Comparison of ENCODE assay signal across 1 cellular context in the genomic region with DNA sequence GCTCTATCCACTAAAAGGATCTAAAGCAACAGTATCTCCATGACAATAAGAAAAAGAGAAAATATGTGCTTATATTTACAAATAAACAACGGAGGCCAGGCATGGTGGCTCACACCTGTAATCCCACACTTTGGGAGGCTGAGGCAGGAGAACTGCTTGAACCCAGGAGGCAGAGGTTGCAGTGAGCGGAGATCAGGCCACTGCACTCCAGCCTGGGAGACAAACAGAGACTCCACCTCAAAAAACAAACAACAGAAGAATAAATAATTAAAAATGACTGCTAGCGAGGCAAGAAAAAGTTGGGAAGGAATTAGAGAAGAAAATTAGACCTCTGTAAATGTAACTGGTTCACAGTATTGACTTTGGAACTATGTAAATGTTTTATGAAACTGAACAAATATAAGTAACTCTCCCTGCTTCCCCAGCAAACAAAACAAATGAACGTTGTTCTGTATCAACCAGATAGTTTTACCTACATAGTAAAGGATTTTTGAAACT.
TF ChIP-seq lines count a peak whose summit lies in the region.

No MANE protein-coding gene starts in this region.

TF ChIP-seq in HepG2, 621 proteins besides CTCF, POLR2A, EP300 and RAD21 (continued from another document and continues in another):
- TF ChIP-seq, protein P1, sequence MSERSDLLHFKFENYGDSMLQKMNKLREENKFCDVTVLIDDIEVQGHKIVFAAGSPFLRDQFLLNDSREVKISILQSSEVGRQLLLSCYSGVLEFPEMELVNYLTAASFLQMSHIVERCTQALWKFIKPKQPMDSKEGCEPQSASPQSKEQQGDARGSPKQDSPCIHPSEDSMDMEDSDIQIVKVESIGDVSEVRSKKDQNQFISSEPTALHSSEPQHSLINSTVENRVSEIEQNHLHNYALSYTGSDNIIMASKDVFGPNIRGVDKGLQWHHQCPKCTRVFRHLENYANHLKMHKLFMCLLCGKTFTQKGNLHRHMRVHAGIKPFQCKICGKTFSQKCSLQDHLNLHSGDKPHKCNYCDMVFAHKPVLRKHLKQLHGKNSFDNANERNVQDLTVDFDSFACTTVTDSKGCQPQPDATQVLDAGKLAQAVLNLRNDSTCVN (CRISPR knock-in tag; IDR thresholded peaks at IDR 0.05; ENCODE audit: borderline replicate concordance) = no peak
- TF ChIP-seq, protein P2, sequence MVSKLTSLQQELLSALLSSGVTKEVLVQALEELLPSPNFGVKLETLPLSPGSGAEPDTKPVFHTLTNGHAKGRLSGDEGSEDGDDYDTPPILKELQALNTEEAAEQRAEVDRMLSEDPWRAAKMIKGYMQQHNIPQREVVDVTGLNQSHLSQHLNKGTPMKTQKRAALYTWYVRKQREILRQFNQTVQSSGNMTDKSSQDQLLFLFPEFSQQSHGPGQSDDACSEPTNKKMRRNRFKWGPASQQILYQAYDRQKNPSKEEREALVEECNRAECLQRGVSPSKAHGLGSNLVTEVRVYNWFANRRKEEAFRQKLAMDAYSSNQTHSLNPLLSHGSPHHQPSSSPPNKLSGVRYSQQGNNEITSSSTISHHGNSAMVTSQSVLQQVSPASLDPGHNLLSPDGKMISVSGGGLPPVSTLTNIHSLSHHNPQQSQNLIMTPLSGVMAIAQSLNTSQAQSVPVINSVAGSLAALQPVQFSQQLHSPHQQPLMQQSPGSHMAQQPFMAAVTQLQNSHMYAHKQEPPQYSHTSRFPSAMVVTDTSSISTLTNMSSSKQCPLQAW (CRISPR knock-in tag; IDR thresholded peaks at IDR 0.05) = 0 out of 2 replicates have a peak, but pooled peaks have one; percentile 27
- TF ChIP-seq SMYD3 (CRISPR knock-in tag; IDR thresholded peaks at IDR 0.05) = peak; percentile 75
- peak; percentile 71; the same call in 1 of the 2 replicates for TF ChIP-seq SOX5 (CRISPR knock-in tag; IDR thresholded peaks at IDR 0.05; ENCODE audit: borderline replicate concordance)
- no peak for TF ChIP-seq EEA1 (CRISPR knock-in tag; IDR thresholded peaks at IDR 0.05; ENCODE audit: borderline replicate concordance)
- no peak for TF ChIP-seq ZNF543 (CRISPR knock-in tag; IDR thresholded peaks at IDR 0.05)
- TF ChIP-seq ZNF160 (CRISPR knock-in tag; IDR thresholded peaks at IDR 0.05) = no peak; the same call in 1 of the 2 replicates
- TF ChIP-seq, protein P3, sequence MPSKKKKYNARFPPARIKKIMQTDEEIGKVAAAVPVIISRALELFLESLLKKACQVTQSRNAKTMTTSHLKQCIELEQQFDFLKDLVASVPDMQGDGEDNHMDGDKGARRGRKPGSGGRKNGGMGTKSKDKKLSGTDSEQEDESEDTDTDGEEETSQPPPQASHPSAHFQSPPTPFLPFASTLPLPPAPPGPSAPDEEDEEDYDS (CRISPR knock-in tag; IDR thresholded peaks at IDR 0.05) = no peak
- TF ChIP-seq U2AF2 (IDR thresholded peaks at IDR 0.05; ENCODE audit: low read depth, low read length) = no peak
- TF ChIP-seq YEATS4 (CRISPR knock-in tag; IDR thresholded peaks at IDR 0.05; ENCODE audit: borderline replicate concordance) = no peak
- TF ChIP-seq, protein P4, sequence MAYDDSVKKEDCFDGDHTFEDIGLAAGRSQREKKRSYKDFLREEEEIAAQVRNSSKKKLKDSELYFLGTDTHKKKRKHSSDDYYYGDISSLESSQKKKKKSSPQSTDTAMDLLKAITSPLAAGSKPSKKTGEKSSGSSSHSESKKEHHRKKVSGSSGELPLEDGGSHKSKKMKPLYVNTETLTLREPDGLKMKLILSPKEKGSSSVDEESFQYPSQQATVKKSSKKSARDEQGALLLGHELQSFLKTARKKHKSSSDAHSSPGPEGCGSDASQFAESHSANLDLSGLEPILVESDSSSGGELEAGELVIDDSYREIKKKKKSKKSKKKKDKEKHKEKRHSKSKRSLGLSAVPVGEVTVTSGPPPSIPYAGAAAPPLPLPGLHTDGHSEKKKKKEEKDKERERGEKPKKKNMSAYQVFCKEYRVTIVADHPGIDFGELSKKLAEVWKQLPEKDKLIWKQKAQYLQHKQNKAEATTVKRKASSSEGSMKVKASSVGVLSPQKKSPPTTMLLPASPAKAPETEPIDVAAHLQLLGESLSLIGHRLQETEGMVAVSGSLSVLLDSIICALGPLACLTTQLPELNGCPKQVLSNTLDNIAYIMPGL (CRISPR knock-in tag; IDR thresholded peaks at IDR 0.05; ENCODE audit: borderline replicate concordance in 1 of 2, low read depth in 1 of 2) = peak in 1 of 2 experiments; percentile 43; a peak in 1 of 4 replicates
- TF ChIP-seq SIX4 (CRISPR knock-in tag; IDR thresholded peaks at IDR 0.05) = no peak
- TF ChIP-seq, protein P5, sequence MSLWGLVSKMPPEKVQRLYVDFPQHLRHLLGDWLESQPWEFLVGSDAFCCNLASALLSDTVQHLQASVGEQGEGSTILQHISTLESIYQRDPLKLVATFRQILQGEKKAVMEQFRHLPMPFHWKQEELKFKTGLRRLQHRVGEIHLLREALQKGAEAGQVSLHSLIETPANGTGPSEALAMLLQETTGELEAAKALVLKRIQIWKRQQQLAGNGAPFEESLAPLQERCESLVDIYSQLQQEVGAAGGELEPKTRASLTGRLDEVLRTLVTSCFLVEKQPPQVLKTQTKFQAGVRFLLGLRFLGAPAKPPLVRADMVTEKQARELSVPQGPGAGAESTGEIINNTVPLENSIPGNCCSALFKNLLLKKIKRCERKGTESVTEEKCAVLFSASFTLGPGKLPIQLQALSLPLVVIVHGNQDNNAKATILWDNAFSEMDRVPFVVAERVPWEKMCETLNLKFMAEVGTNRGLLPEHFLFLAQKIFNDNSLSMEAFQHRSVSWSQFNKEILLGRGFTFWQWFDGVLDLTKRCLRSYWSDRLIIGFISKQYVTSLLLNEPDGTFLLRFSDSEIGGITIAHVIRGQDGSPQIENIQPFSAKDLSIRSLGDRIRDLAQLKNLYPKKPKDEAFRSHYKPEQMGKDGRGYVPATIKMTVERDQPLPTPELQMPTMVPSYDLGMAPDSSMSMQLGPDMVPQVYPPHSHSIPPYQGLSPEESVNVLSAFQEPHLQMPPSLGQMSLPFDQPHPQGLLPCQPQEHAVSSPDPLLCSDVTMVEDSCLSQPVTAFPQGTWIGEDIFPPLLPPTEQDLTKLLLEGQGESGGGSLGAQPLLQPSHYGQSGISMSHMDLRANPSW (CRISPR knock-in tag; IDR thresholded peaks at IDR 0.05; ENCODE audit: borderline replicate concordance) = no peak
- TF ChIP-seq RBFOX2 (IDR thresholded peaks at IDR 0.05; ENCODE audit: low read depth, low read length) = 0 out of 2 replicates have a peak, but pooled peaks have one; percentile 23
- TF ChIP-seq TARDBP (CRISPR knock-in tag; IDR thresholded peaks at IDR 0.05) = no peak
- peak; percentile 88 for TF ChIP-seq SALL1 (CRISPR knock-in tag; IDR thresholded peaks at IDR 0.05)
- no peak for TF ChIP-seq ZFX (CRISPR knock-in tag; IDR thresholded peaks at IDR 0.05; ENCODE audit: low read depth)
- TF ChIP-seq, protein P6, sequence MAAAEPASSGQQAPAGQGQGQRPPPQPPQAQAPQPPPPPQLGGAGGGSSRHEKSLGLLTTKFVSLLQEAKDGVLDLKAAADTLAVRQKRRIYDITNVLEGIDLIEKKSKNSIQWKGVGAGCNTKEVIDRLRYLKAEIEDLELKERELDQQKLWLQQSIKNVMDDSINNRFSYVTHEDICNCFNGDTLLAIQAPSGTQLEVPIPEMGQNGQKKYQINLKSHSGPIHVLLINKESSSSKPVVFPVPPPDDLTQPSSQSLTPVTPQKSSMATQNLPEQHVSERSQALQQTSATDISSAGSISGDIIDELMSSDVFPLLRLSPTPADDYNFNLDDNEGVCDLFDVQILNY (CRISPR knock-in tag; conservative IDR thresholded peaks at IDR 0.05) = no peak
- TF ChIP-seq EHMT2 (IDR thresholded peaks at IDR 0.05; ENCODE audit: borderline replicate concordance, low read depth, low read length) = no peak
- no peak for TF ChIP-seq ZNF615 (CRISPR knock-in tag; IDR thresholded peaks at IDR 0.05; ENCODE audit: borderline replicate concordance)
- TF ChIP-seq ZNF678 (CRISPR knock-in tag; IDR thresholded peaks at IDR 0.05) = no peak
- no peak for TF ChIP-seq ZNF616 (CRISPR knock-in tag; IDR thresholded peaks at IDR 0.05; ENCODE audit: low read depth)
- TF ChIP-seq KLF16 (CRISPR knock-in tag; IDR thresholded peaks at IDR 0.05) = no peak
- TF ChIP-seq, protein P7, sequence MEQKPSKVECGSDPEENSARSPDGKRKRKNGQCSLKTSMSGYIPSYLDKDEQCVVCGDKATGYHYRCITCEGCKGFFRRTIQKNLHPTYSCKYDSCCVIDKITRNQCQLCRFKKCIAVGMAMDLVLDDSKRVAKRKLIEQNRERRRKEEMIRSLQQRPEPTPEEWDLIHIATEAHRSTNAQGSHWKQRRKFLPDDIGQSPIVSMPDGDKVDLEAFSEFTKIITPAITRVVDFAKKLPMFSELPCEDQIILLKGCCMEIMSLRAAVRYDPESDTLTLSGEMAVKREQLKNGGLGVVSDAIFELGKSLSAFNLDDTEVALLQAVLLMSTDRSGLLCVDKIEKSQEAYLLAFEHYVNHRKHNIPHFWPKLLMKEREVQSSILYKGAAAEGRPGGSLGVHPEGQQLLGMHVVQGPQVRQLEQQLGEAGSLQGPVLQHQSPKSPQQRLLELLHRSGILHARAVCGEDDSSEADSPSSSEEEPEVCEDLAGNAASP (CRISPR knock-in tag; IDR thresholded peaks at IDR 0.05; ENCODE audit: borderline replicate concordance) = 0 out of 2 replicates have a peak, but pooled peaks have one; percentile 14
- TF ChIP-seq ZKSCAN1 (IDR thresholded peaks at IDR 0.05; ENCODE audit: low read length) = no peak
- TF ChIP-seq ZNF367 (CRISPR knock-in tag; IDR thresholded peaks at IDR 0.05; ENCODE audit: borderline replicate concordance) = no peak
- peak; percentile 56; the same call in 1 of the 2 replicates for TF ChIP-seq RARA (CRISPR knock-in tag; IDR thresholded peaks at IDR 0.05)
- TF ChIP-seq, protein P8, sequence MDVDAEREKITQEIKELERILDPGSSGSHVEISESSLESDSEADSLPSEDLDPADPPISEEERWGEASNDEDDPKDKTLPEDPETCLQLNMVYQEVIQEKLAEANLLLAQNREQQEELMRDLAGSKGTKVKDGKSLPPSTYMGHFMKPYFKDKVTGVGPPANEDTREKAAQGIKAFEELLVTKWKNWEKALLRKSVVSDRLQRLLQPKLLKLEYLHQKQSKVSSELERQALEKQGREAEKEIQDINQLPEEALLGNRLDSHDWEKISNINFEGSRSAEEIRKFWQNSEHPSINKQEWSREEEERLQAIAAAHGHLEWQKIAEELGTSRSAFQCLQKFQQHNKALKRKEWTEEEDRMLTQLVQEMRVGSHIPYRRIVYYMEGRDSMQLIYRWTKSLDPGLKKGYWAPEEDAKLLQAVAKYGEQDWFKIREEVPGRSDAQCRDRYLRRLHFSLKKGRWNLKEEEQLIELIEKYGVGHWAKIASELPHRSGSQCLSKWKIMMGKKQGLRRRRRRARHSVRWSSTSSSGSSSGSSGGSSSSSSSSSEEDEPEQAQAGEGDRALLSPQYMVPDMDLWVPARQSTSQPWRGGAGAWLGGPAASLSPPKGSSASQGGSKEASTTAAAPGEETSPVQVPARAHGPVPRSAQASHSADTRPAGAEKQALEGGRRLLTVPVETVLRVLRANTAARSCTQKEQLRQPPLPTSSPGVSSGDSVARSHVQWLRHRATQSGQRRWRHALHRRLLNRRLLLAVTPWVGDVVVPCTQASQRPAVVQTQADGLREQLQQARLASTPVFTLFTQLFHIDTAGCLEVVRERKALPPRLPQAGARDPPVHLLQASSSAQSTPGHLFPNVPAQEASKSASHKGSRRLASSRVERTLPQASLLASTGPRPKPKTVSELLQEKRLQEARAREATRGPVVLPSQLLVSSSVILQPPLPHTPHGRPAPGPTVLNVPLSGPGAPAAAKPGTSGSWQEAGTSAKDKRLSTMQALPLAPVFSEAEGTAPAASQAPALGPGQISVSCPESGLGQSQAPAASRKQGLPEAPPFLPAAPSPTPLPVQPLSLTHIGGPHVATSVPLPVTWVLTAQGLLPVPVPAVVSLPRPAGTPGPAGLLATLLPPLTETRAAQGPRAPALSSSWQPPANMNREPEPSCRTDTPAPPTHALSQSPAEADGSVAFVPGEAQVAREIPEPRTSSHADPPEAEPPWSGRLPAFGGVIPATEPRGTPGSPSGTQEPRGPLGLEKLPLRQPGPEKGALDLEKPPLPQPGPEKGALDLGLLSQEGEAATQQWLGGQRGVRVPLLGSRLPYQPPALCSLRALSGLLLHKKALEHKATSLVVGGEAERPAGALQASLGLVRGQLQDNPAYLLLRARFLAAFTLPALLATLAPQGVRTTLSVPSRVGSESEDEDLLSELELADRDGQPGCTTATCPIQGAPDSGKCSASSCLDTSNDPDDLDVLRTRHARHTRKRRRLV (CRISPR knock-in tag; IDR thresholded peaks at IDR 0.05) = 0 out of 2 replicates have a peak, but pooled peaks have one; percentile 49
- TF ChIP-seq GATAD2A (CRISPR knock-in tag; IDR thresholded peaks at IDR 0.05) = peak; percentile 79; the same call in 1 of the 2 replicates
- TF ChIP-seq POLR2G (IDR thresholded peaks at IDR 0.05; ENCODE audit: low read depth, low read length) = no peak
- TF ChIP-seq, protein P9, sequence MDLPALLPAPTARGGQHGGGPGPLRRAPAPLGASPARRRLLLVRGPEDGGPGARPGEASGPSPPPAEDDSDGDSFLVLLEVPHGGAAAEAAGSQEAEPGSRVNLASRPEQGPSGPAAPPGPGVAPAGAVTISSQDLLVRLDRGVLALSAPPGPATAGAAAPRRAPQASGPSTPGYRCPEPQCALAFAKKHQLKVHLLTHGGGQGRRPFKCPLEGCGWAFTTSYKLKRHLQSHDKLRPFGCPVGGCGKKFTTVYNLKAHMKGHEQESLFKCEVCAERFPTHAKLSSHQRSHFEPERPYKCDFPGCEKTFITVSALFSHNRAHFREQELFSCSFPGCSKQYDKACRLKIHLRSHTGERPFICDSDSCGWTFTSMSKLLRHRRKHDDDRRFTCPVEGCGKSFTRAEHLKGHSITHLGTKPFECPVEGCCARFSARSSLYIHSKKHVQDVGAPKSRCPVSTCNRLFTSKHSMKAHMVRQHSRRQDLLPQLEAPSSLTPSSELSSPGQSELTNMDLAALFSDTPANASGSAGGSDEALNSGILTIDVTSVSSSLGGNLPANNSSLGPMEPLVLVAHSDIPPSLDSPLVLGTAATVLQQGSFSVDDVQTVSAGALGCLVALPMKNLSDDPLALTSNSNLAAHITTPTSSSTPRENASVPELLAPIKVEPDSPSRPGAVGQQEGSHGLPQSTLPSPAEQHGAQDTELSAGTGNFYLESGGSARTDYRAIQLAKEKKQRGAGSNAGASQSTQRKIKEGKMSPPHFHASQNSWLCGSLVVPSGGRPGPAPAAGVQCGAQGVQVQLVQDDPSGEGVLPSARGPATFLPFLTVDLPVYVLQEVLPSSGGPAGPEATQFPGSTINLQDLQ (CRISPR knock-in tag; IDR thresholded peaks at IDR 0.05) = no peak
- no peak for TF ChIP-seq ZNF253 (CRISPR knock-in tag; IDR thresholded peaks at IDR 0.05; ENCODE audit: borderline replicate concordance)
- TF ChIP-seq, protein P10, sequence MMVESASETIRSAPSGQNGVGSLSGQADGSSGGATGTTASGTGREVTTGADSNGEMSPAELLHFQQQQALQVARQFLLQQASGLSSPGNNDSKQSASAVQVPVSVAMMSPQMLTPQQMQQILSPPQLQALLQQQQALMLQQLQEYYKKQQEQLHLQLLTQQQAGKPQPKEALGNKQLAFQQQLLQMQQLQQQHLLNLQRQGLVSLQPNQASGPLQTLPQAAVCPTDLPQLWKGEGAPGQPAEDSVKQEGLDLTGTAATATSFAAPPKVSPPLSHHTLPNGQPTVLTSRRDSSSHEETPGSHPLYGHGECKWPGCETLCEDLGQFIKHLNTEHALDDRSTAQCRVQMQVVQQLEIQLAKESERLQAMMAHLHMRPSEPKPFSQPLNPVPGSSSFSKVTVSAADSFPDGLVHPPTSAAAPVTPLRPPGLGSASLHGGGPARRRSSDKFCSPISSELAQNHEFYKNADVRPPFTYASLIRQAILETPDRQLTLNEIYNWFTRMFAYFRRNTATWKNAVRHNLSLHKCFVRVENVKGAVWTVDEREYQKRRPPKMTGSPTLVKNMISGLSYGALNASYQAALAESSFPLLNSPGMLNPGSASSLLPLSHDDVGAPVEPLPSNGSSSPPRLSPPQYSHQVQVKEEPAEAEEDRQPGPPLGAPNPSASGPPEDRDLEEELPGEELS (CRISPR knock-in tag; IDR thresholded peaks at IDR 0.05) = peak; percentile 95
- no peak for TF ChIP-seq CREB1 (IDR thresholded peaks at IDR 0.05)
- peak; percentile 7; the same call in 1 of the 2 replicates for TF ChIP-seq CREB1 (CRISPR knock-in tag; IDR thresholded peaks at IDR 0.05)
